35 cellular contexts compared by ENCODE assay signal in genomic region chr7:111388016-111388415, GRCh38.
"Had no signal": no experiment of that assay in that cellular context is flagged by ENCODE, and none has a peak within 500 bp of the region (broad histone marks: within the 10 kb centered on the region; RNA-seq: fewer than 3 reads in every experiment).

No MANE protein-coding gene starts in this region.

- H3K36me3 ChIP-seq: MG63 had no signal

- H3K9me3 ChIP-seq: MG63 had no signal

- H3K27me3 ChIP-seq: MG63 had no signal

- H3K27ac ChIP-seq: KMS-11 had no signal

- H3K4me3 ChIP-seq: MG63 had no signal

- DNase-seq: Karpas-422, Kasumi-1, KBM-7, KG1, MG63, MM.1S, MV-4-11, NCI-H1048, NCI-H1092, NCI-H1092 treated with DMSO at 0.1 percent for 48 hours, NCI-H1105, NCI-H1105 treated with DMSO at 0.1 percent for 48 hours, NCI-H1417, NCI-H1417 treated with DMSO at 0.1 percent for 48 hours, NCI-H1436, NCI-H1436 treated with DMSO at 0.1 percent for 48 hours, NCI-H146, NCI-H1694, NCI-H1694 treated with DMSO at 0.1 percent for 48 hours, NCI-H187, NCI-H187 treated with DMSO at 0.1 percent for 48 hours, NCI-H1930, NCI-H2029, NCI-H2029 treated with DMSO at 0.1 percent for 48 hours, NCI-H2081, NCI-H2081 treated with DMSO at 0.1 percent for 48 hours, NCI-H2107, NCI-H2171, NCI-H2171 treated with DMSO at 0.1 percent for 48 hours, NCI-H2227 treated with DMSO at 0.1 percent for 48 hours, NCI-H226, NCI-H345, NCI-H446, NCI-H446 treated with DMSO at 0.1 percent for 48 hours had no signal
